In the genomic region with DNA sequence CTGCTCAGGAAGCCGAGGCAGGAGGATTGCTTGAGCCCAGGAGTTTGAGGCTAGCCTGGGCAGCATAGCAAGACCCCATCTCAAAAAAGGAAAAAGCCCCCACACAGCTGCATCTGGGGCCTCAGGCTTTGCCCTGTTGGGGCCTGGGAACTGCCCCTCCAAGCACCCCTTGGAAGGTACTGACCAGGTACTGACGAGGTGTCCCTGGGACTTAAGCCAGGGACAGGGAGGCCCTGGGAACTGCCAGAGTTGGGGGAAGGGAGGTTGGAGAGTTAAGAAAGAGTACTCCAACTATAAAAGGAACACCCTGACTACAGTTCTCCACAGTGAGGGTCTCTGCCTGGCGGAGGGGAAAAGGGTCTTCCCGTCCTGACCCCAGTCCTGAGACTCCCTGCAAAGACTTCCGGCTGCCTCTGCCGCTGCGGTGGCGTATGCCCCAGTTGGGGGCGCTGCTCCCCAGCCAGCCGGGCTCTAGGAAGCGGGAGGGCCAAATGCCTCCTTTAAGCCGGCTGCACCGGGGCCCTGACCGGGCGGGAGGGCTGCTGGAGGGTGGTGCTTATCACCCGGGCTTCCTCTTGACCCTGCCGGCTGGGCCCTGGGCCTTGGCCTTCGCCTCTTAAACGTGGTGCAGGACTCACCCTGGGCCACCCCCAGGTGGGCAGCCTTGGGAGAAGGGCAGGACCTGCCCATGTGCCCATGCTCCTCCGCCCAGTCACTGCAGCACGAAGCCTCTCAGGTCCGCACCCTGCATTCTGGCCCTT, we compare ENCODE assay signal across 8 cellular contexts. TPM values are rescaled to one million over a fixed set of nuclear protein-coding genes. Genes with fewer than 3 reads are reported as not detected.
DNase-seq lines count a peak whose midpoint lies in the region; ATAC-seq and TF ChIP-seq lines count a peak whose summit lies in the region.

No MANE protein-coding gene starts in this region.

- ATAC-seq in Right ventricle myocardium inferior: peak; percentile 58
- peak; percentile 86 for ATAC-seq in activated T-cell treated with anti-CD3 and anti-CD28 coated beads, Interleukin-2, amount 50 U/mL, for 72 hours (replicated peaks in 1 of 2)
- no peak for ATAC-seq in omental fat pad (ENCODE audit: low FRiP score)

- peak; percentile 85 for TF ChIP-seq CTCF in cardiac muscle cell (IDR thresholded peaks at IDR 0.05; ENCODE audit: low read depth, low read length)
- TF ChIP-seq CTCF in omental fat pad (IDR thresholded peaks at IDR 0.05): no peak

- DNase-seq in Right ventricle myocardium inferior (ENCODE audit: missing footprints) (peak; percentile 78), cardiac septum (ENCODE audit: low spot score) (no peak), NOMO-1 (lab: John Stamatoyannopoulos, UW; ENCODE audit: unreplicated experiment in 2 of 2) (peak; percentile 43 to 56), cardiac muscle cell (ENCODE audit: low read depth in 1 of 2, low spot score in 1 of 2) (peak; percentile 67 to 93), renal cortical epithelial cell (ENCODE audit: low read depth) (peak; percentile 15), omental fat pad (ENCODE audit: low spot score) (no peak), NCI-H2107 treated with DMSO at 0.1 percent for 48 hours (lab: John Stamatoyannopoulos, UW; ENCODE audit: unreplicated experiment) (no peak)
- peak; percentile 72 to 78 for DNase-seq in activated T-cell treated with anti-CD3 and anti-CD28 coated beads, Interleukin-2, amount 50 U/mL, for 72 hours

- no peak overlapping the region for H3K4me3 Mint-ChIP-seq in activated T-cell treated with anti-CD3 and anti-CD28 coated beads, Interleukin-2, amount 50 U/mL, for 72 hours

- H3K36me3 Mint-ChIP-seq in activated T-cell treated with anti-CD3 and anti-CD28 coated beads, Interleukin-2, amount 50 U/mL, for 72 hours (ENCODE audit: insufficient read depth in 2 of 2): no peaks in the 10 kb centered on the region

- H3K4me3 ChIP-seq in cardiac muscle cell: no peak overlapping the region

- intact Hi-C loops in Right ventricle myocardium inferior (cut with DNase I): loop anchor here (1.0 kb wide), 1 partner anchor 30 kb away; no protein-coding TSS in a partner anchor
- intact Hi-C loops in cardiac septum (cut with DNase I): loop anchor here (2.0 to 5.0 kb wide), 2 partner anchors 31 to 52 kb away; no protein-coding TSS in a partner anchor

- peaks cover 20% of the 10 kb centered on the region for H3K27me3 Mint-ChIP-seq in activated T-cell treated with anti-CD3 and anti-CD28 coated beads, Interleukin-2, amount 50 U/mL, for 72 hours (ENCODE audit: low read depth)

- no peak overlapping the region for H3K27ac Mint-ChIP-seq in activated T-cell treated with anti-CD3 and anti-CD28 coated beads, Interleukin-2, amount 50 U/mL, for 72 hours

- no peaks in the 10 kb centered on the region for H3K27me3 ChIP-seq in cardiac muscle cell

- peaks cover 8% of the 10 kb centered on the region for H3K4me1 ChIP-seq in cardiac muscle cell (ENCODE audit: low read depth)

- H3K36me3 ChIP-seq in cardiac muscle cell: peaks cover 2% of the 10 kb centered on the region

- H3K4me1 Mint-ChIP-seq in activated T-cell treated with anti-CD3 and anti-CD28 coated beads, Interleukin-2, amount 50 U/mL, for 72 hours (ENCODE audit: low read depth): no peaks in the 10 kb centered on the region

- peak overlapping the region; percentile 61 for H3K27ac ChIP-seq in cardiac muscle cell

- no peaks in the 10 kb centered on the region for H3K9me3 Mint-ChIP-seq in activated T-cell treated with anti-CD3 and anti-CD28 coated beads, Interleukin-2, amount 50 U/mL, for 72 hours

- H3K9me3 ChIP-seq in cardiac muscle cell (ENCODE audit: low read depth): no peaks in the 10 kb centered on the region

RNA-seq across cellular contexts. Expression of a gene that starts 12.8 kb away (rescaled TPM):
- 10.1 TPM for total RNA-seq in Right ventricle myocardium inferior
- 10.2 TPM for total RNA-seq in cardiac septum
- 1 to 10 TPM; 1.5 to 2.3 TPM for total RNA-seq in activated T-cell treated with anti-CD3 and anti-CD28 coated beads, Interleukin-2, amount 50 U/mL, for 72 hours
- 75.1 and 84.7 TPM in 2 replicates for total RNA-seq in cardiac muscle cell
- polyA plus RNA-seq in cardiac muscle cell: 111 and 139 TPM in 2 replicates
- 0.10 TPM in 1 of 2 replicates, not detected in the other for total RNA-seq in renal cortical epithelial cell
- total RNA-seq in omental fat pad: not detected

RNA-seq across cellular contexts. Expression of a gene that starts 25.2 kb away (rescaled TPM):
- total RNA-seq in Right ventricle myocardium inferior (1.9 TPM), cardiac septum (1.6 TPM), cardiac muscle cell (3.6 and 14.1 TPM in 2 replicates), renal cortical epithelial cell (not detected in 2 replicates), omental fat pad (under 1 TPM in 1 of 4 donors, not detected in 3; 0.79 TPM)
- under 1 TPM in 1 of 2 donors, not detected in 1; 0.31 TPM for total RNA-seq in activated T-cell treated with anti-CD3 and anti-CD28 coated beads, Interleukin-2, amount 50 U/mL, for 72 hours
- 4.4 and 7.5 TPM in 2 replicates for polyA plus RNA-seq in cardiac muscle cell

RNA-seq across cellular contexts. Expression of a gene that starts 32.2 kb away (rescaled TPM):
- 282 TPM for total RNA-seq in Right ventricle myocardium inferior
- 218 TPM for total RNA-seq in cardiac septum
- under 1 TPM in 1 of 2 donors, not detected in 1; 0.36 TPM for total RNA-seq in activated T-cell treated with anti-CD3 and anti-CD28 coated beads, Interleukin-2, amount 50 U/mL, for 72 hours
- total RNA-seq in cardiac muscle cell: 53.1 and 65.9 TPM in 2 replicates
- polyA plus RNA-seq in cardiac muscle cell: 41.6 and 46.7 TPM in 2 replicates
- total RNA-seq in renal cortical epithelial cell: 0.17 TPM in 1 of 2 replicates, not detected in the other
- total RNA-seq in omental fat pad: 1 to 10 TPM in 1 of 4 donors, not detected in 3; 2.5 TPM

RNA-seq across cellular contexts. Expression of a gene that starts 32.9 kb away (rescaled TPM):
- total RNA-seq in Right ventricle myocardium inferior: 9.4 TPM
- 11.0 TPM for total RNA-seq in cardiac septum
- total RNA-seq in activated T-cell treated with anti-CD3 and anti-CD28 coated beads, Interleukin-2, amount 50 U/mL, for 72 hours: 10 to 100 TPM; 53.6 to 64.5 TPM
- 31.1 and 51.7 TPM in 2 replicates for total RNA-seq in cardiac muscle cell
- polyA plus RNA-seq in cardiac muscle cell: 30.1 and 31.0 TPM in 2 replicates
- total RNA-seq in renal cortical epithelial cell: 23.4 and 53.5 TPM in 2 replicates
- 10 to 100 TPM; 14.6 to 29.3 (median 24.7) TPM for total RNA-seq in omental fat pad

RNA-seq across cellular contexts. Expression of a gene that starts 38.0 kb away (rescaled TPM):
- 12.3 TPM for total RNA-seq in Right ventricle myocardium inferior
- total RNA-seq in cardiac septum: 11.4 TPM
- total RNA-seq in activated T-cell treated with anti-CD3 and anti-CD28 coated beads, Interleukin-2, amount 50 U/mL, for 72 hours: 10 to 100 TPM; 38.8 to 39.2 TPM
- 28.4 and 42.9 TPM in 2 replicates for total RNA-seq in cardiac muscle cell
- 34.4 and 40.8 TPM in 2 replicates for polyA plus RNA-seq in cardiac muscle cell
- 29.3 and 36.8 TPM in 2 replicates for total RNA-seq in renal cortical epithelial cell
- total RNA-seq in omental fat pad: 100 to 1,000 TPM in 1 of 4 donors, 10 to 100 TPM in 3; 37.4 to 106 (median 83.6) TPM

Comparison
In these comparisons a context has a peak if more than half of its experiments do, and no peak if none do; other contexts are left out.
1. DNase-seq: peak in Right ventricle myocardium inferior (single experiment), NOMO-1 (2 of 2), activated T-cell treated with anti-CD3 and anti-CD28 coated beads, Interleukin-2, amount 50 U/mL, for 72 hours (2 of 2), cardiac muscle cell (2 of 2) and renal cortical epithelial cell (single experiment); none in cardiac septum (single experiment), omental fat pad (single experiment) and NCI-H2107 treated with DMSO at 0.1 percent for 48 hours (single experiment).
2. RNA of a gene that starts 32.2 kb away (total RNA-seq): 282 TPM in Right ventricle myocardium inferior (single experiment), 218 TPM in cardiac septum (single experiment) and 53.1 to 65.9 TPM in cardiac muscle cell; 0.36 TPM in activated T-cell treated with anti-CD3 and anti-CD28 coated beads, Interleukin-2, amount 50 U/mL, for 72 hours, 2.5 TPM in omental fat pad and 0.17 TPM in renal cortical epithelial cell; every median in the first group is over 10 times any median in the second.